1 cellular context compared by ENCODE assay signal in the genomic region with DNA sequence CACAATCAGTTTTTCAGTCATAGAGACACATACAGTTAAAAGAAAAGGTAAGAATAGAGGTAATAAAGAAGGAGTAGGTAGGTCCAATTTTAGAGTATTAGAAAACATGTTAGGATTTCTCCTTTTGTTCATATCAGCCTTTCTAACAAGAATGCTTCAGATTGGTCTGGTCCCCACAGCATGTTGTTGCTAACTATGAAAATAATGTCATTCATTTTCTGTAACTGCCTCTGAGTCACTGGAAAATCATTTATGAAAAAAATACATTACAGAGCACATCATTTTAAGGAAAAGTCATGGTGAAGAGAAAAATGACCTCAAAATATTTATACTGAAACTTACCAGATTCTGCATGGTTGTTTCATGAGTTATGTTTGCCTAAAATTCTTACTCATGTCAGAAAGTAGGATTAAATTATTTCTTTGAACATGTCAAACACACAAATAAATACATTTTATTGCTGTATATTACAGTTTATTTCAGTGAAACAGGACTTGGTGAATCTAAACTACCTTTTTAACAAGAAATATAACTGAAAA.
TF ChIP-seq lines count a peak whose summit lies in the region.

No MANE protein-coding gene starts in this region.

TF ChIP-seq in IMR-90, 13 proteins besides CTCF, POLR2A, EP300 and RAD21:
- TF ChIP-seq RCOR1 (IDR thresholded peaks at IDR 0.05; ENCODE audit: insufficient replicate concordance, low read length) (no peak), SMC3 (IDR thresholded peaks at IDR 0.05; ENCODE audit: low read depth, low read length) (no peak), CEBPB (IDR thresholded peaks at IDR 0.05; ENCODE audit: low read depth, low read length) (no peak), MXI1 (IDR thresholded peaks at IDR 0.05; ENCODE audit: borderline replicate concordance, low read depth, low read length) (no peak), MAFK (IDR thresholded peaks at IDR 0.05; ENCODE audit: low read depth, low read length) (no peak), RFX5 (IDR thresholded peaks at IDR 0.05; ENCODE audit: low read depth, low read length) (no peak)
